21 cellular contexts compared by ENCODE assay signal in the genomic region with DNA sequence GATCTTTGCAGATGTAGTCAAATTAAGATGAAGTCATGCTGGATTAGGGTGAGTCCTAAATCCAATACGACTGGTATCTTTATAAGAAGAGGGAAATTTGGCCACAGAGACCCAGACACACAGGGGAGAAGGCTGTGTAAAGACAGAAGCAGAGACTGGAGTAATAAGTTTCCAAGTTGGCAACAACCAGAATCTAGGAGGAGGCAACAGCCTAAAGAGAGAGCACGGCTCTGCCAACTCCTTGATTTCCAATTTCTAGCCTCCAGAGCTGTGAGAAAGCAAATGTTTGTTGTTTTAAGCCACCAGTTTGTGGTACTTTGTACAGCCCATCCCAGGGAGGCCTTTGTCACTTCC.
DNase-seq lines count a peak whose midpoint lies in the region; ATAC-seq and TF ChIP-seq lines count a peak whose summit lies in the region.
"Had no signal": no experiment of that assay in that cellular context is flagged by ENCODE, and none has a peak within 500 bp of the region (broad histone marks: within the 10 kb centered on the region; RNA-seq: fewer than 3 reads in every experiment).

No MANE protein-coding gene starts in this region.

- in situ Hi-C loops in GM13976 (cut with MboI; ENCODE audit: low sequenced_read_pairs, unreplicated experiment), result no loop called here

- H3K4me3 ChIP-seq in left ventricle myocardium inferior, result no peak overlapping the region
- no peak overlapping the region for H3K4me3 ChIP-seq in ascending aorta
- no peak overlapping the region for H3K4me3 ChIP-seq in right cardiac atrium (ENCODE audit: low read length)
- no peak overlapping the region for H3K4me3 ChIP-seq in vagina
- H3K4me3 ChIP-seq: BLaER1 treated with 17β-estradiol and CSF1 and Interleukin-3, amounts not matched to agents 10 nM and 100 nM had no signal

- WGBS in right cardiac atrium, result 50% methylated on average over 2 of the region's 2 CpGs

- no peak for DNase-seq in left cardiac atrium
- no peak for DNase-seq in left ventricle myocardium inferior
- no peak for DNase-seq in ascending aorta (ENCODE audit: low spot score in 2 of 2)
- peak in 1 of 3 donors; percentile 42 for DNase-seq in right cardiac atrium
- DNase-seq in vagina (ENCODE audit: extremely low spot score in 2 of 2), result no peak
- no peak for DNase-seq in amniotic stem cell (lab: John Stamatoyannopoulos, UW)
- no peak for DNase-seq in GM13976 (ENCODE audit: low spot score)
- no peak for DNase-seq in activated CD4-positive, alpha-beta T cell treated with anti-CD3 and anti-CD28 coated beads for 48 hours
- DNase-seq: Calu3; CD8-positive, alpha-beta T cell; DMS53; GOT3; Karpas-422; NCI-H1105 treated with DMSO at 0.1 percent for 48 hours; NCI-H1694 treated with DMSO at 0.1 percent for 48 hours; NCI-H524; NCI-H82; OCI-M1; SHP77 treated with DMSO at 0.1 percent for 48 hours had no signal

- H3K4me1 ChIP-seq in left ventricle myocardium inferior (no peaks in the 10 kb centered on the region), ascending aorta (peaks cover 0 to 9% of the 10 kb centered on the region in 2 donors), right cardiac atrium (ENCODE audit: control insufficient read depth, insufficient read depth, low read length) (peaks cover 5% of the 10 kb centered on the region), vagina (peaks cover 15% of the 10 kb centered on the region)

- intact Hi-C loops in left cardiac atrium (cut with DNase I), result no loop called here
- intact Hi-C loops in left ventricle myocardium inferior (cut with micrococcal nuclease), result no loop called here
- intact Hi-C loops in ascending aorta (cut with DNase I), result no loop called here
- intact Hi-C loops in right cardiac atrium (cut with DNase I), result no loop called here
- intact Hi-C loops in vagina (cut with DNase I), result no loop called here

- H3K9me3 ChIP-seq in left ventricle myocardium inferior (replicated peaks) (peaks cover 10% of the 10 kb centered on the region), ascending aorta (no peaks in the 10 kb centered on the region), right cardiac atrium (ENCODE audit: control insufficient read depth, low read length) (no peaks in the 10 kb centered on the region), vagina (no peaks in the 10 kb centered on the region)

- H3K36me3 ChIP-seq in left ventricle myocardium inferior (peaks cover 9% of the 10 kb centered on the region), ascending aorta (no peaks in the 10 kb centered on the region), vagina (no peaks in the 10 kb centered on the region)

- H3K27me3 ChIP-seq in left ventricle myocardium inferior (ENCODE audit: low read depth) (no peaks in the 10 kb centered on the region), ascending aorta (no peaks in the 10 kb centered on the region), right cardiac atrium (ENCODE audit: control insufficient read depth, insufficient read depth) (no peaks in the 10 kb centered on the region), vagina (no peaks in the 10 kb centered on the region)
- H3K27me3 ChIP-seq: BLaER1 treated with 17β-estradiol and CSF1 and Interleukin-3, amounts not matched to agents 10 nM and 100 nM had no signal

- no peak for TF ChIP-seq CTCF in left ventricle myocardium inferior (IDR thresholded peaks at IDR 0.05; ENCODE audit: borderline replicate concordance)
- TF ChIP-seq CTCF in ascending aorta (IDR thresholded peaks at IDR 0.05), result no peak
- TF ChIP-seq CTCF in vagina (IDR thresholded peaks at IDR 0.05), result no peak
- TF ChIP-seq CTCF in GM13976 (IDR thresholded peaks at IDR 0.05; ENCODE audit: borderline replicate concordance, control extremely low read depth, extremely low read depth, insufficient read depth, missing control alignments), result no peak

- ATAC-seq in left cardiac atrium (peak; percentile 50 to 81), right cardiac atrium (peak; percentile 71 to 89)
- ATAC-seq: CD8-positive, alpha-beta T cell; HCT116 had no signal

- H3K27ac ChIP-seq in left ventricle myocardium inferior (replicated peaks) (no peak overlapping the region), ascending aorta (peak overlapping the region; percentile 32 to 35), right cardiac atrium (ENCODE audit: low read length) (no peak overlapping the region), vagina (peak overlapping the region; percentile 12)
- H3K27ac ChIP-seq: BLaER1 treated with 17β-estradiol and CSF1 and Interleukin-3, amounts not matched to agents 10 nM and 100 nM had no signal

- no peak for TF ChIP-seq POLR2A in vagina (IDR thresholded peaks at IDR 0.05)

Comparison
In these comparisons a context has a peak if more than half of its experiments do, and no peak if none do; other contexts are left out.
1. H3K27ac ChIP-seq: peak in ascending aorta (2 of 2) and vagina (single experiment); none in left ventricle myocardium inferior (single experiment) and right cardiac atrium (single experiment).